ENCODE assay signal across 1 cellular context in the genomic region with DNA sequence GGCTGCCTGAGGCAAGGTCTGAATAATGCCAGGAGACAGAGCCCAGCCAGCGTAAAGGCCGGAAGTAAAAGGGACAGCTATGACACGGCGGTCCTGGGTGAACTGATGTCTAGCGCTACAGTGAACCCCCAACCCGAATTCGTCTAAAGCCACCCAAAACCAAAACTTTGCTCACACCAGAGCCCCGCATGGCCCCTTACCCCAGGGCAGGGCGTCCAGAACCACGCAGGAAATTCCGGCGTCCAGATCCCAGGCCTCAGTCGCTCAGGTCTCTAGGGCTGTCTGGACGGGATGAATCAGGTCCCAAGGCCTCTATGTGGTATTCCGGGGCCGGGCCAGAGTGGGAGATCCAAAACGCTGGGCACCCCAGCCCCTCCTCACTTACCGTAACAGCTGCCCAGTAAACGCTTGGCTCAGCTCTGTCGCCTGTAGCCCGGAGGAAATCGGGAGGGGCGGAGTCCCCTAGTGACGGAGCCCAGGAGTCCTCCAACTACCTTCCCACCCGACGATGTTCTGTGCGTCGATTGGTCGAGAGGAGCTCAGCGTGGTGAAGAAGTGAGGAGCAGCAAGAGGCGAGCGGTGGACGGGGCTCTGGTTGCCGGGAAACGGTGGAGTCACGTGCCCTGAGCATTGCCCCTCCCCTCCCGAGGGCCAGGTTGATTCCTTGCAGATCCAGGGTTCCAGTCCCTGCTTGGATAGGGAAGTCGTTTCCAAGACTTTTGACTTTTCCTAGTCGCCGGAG.
TF ChIP-seq lines count a peak whose summit lies in the region.

A gene with protein sequence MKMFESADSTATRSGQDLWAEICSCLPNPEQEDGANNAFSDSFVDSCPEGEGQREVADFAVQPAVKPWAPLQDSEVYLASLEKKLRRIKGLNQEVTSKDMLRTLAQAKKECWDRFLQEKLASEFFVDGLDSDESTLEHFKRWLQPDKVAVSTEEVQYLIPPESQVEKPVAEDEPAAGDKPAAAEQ (minus strand): TSS at position 452 of the 742 bp plus-strand sequence. CDS start 2,027 bp downstream, outside the sequence.

TF ChIP-seq in K562, 482 proteins besides CTCF, POLR2A, EP300 and RAD21 (continued from another document and continues in another):
- TF ChIP-seq, protein P1, sequence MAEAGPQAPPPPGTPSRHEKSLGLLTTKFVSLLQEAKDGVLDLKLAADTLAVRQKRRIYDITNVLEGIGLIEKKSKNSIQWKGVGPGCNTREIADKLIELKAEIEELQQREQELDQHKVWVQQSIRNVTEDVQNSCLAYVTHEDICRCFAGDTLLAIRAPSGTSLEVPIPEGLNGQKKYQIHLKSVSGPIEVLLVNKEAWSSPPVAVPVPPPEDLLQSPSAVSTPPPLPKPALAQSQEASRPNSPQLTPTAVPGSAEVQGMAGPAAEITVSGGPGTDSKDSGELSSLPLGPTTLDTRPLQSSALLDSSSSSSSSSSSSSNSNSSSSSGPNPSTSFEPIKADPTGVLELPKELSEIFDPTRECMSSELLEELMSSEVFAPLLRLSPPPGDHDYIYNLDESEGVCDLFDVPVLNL (CRISPR knock-in tag; IDR thresholded peaks at IDR 0.05; ENCODE audit: low read depth), result no peak
- no peak for TF ChIP-seq PURB (CRISPR knock-in tag; IDR thresholded peaks at IDR 0.05; ENCODE audit: low read depth)
- TF ChIP-seq, protein P2, sequence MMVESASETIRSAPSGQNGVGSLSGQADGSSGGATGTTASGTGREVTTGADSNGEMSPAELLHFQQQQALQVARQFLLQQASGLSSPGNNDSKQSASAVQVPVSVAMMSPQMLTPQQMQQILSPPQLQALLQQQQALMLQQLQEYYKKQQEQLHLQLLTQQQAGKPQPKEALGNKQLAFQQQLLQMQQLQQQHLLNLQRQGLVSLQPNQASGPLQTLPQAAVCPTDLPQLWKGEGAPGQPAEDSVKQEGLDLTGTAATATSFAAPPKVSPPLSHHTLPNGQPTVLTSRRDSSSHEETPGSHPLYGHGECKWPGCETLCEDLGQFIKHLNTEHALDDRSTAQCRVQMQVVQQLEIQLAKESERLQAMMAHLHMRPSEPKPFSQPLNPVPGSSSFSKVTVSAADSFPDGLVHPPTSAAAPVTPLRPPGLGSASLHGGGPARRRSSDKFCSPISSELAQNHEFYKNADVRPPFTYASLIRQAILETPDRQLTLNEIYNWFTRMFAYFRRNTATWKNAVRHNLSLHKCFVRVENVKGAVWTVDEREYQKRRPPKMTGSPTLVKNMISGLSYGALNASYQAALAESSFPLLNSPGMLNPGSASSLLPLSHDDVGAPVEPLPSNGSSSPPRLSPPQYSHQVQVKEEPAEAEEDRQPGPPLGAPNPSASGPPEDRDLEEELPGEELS (CRISPR knock-in tag; IDR thresholded peaks at IDR 0.05; ENCODE audit: borderline replicate concordance), result no peak
- TF ChIP-seq CCAR2 (IDR thresholded peaks at IDR 0.05; ENCODE audit: low read depth, low read length), result no peak
- TF ChIP-seq MYBL2 (IDR thresholded peaks at IDR 0.05; ENCODE audit: low read depth), result no peak
- TF ChIP-seq MYBL2 (CRISPR knock-in tag; IDR thresholded peaks at IDR 0.05; ENCODE audit: borderline replicate concordance), result no peak
- TF ChIP-seq TOE1 (IDR thresholded peaks at IDR 0.05; ENCODE audit: borderline replicate concordance), result peak; percentile 98
- no peak for TF ChIP-seq TOE1 (CRISPR knock-in tag; IDR thresholded peaks at IDR 0.05; ENCODE audit: borderline replicate concordance, low read depth)
- no peak for TF ChIP-seq FOXO4 (CRISPR knock-in tag; IDR thresholded peaks at IDR 0.05)
- no peak for TF ChIP-seq TSC22D4 (tag; IDR thresholded peaks at IDR 0.05)
- TF ChIP-seq, protein P3, sequence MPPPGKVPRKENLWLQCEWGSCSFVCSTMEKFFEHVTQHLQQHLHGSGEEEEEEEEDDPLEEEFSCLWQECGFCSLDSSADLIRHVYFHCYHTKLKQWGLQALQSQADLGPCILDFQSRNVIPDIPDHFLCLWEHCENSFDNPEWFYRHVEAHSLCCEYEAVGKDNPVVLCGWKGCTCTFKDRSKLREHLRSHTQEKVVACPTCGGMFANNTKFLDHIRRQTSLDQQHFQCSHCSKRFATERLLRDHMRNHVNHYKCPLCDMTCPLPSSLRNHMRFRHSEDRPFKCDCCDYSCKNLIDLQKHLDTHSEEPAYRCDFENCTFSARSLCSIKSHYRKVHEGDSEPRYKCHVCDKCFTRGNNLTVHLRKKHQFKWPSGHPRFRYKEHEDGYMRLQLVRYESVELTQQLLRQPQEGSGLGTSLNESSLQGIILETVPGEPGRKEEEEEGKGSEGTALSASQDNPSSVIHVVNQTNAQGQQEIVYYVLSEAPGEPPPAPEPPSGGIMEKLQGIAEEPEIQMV (tag; conservative IDR thresholded peaks at IDR 0.05; ENCODE audit: low read depth), result no peak
- no peak for TF ChIP-seq MECOM (CRISPR knock-in tag; IDR thresholded peaks at IDR 0.05)
- TF ChIP-seq ZNF57 (CRISPR knock-in tag; IDR thresholded peaks at IDR 0.05), result no peak
- no peak for TF ChIP-seq EGR1 (conservative IDR thresholded peaks at IDR 0.05)
- TF ChIP-seq, protein P4, sequence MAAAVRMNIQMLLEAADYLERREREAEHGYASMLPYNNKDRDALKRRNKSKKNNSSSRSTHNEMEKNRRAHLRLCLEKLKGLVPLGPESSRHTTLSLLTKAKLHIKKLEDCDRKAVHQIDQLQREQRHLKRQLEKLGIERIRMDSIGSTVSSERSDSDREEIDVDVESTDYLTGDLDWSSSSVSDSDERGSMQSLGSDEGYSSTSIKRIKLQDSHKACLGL (CRISPR knock-in tag; IDR thresholded peaks at IDR 0.05; ENCODE audit: borderline replicate concordance, poor library complexity, severe bottlenecking), result no peak
- TF ChIP-seq ZNF140 (CRISPR knock-in tag; IDR thresholded peaks at IDR 0.05), result no peak
- no peak for TF ChIP-seq XRCC3 (IDR thresholded peaks at IDR 0.05)
- TF ChIP-seq ZNF398 (CRISPR knock-in tag; IDR thresholded peaks at IDR 0.05), result no peak
- TF ChIP-seq NBN (IDR thresholded peaks at IDR 0.05; ENCODE audit: low read depth), result 0 out of 2 replicates have a peak, but pooled peaks have one; percentile 17
- TF ChIP-seq RBFOX2 (IDR thresholded peaks at IDR 0.05; ENCODE audit: low read depth, low read length), result peak; percentile 90
- TF ChIP-seq MLLT1 (IDR thresholded peaks at IDR 0.05), result no peak; a peak in 1 of 4 replicates
- TF ChIP-seq ZNF785 (CRISPR knock-in tag; IDR thresholded peaks at IDR 0.05), result no peak
- no peak for TF ChIP-seq ZNF76 (CRISPR knock-in tag; IDR thresholded peaks at IDR 0.05; ENCODE audit: borderline replicate concordance)
- TF ChIP-seq CBFB (CRISPR knock-in tag; IDR thresholded peaks at IDR 0.05), result no peak
- TF ChIP-seq KAT7 (CRISPR knock-in tag; IDR thresholded peaks at IDR 0.05; ENCODE audit: borderline replicate concordance), result no peak
- TF ChIP-seq HNRNPH1 (optimal IDR thresholded peaks at IDR 0.05; ENCODE audit: low read depth, low read length), result no peak
- TF ChIP-seq ZNF699 (CRISPR knock-in tag; IDR thresholded peaks at IDR 0.05; ENCODE audit: insufficient replicate concordance), result no peak
- no peak for TF ChIP-seq ASH1L (IDR thresholded peaks at IDR 0.05; ENCODE audit: borderline replicate concordance, low read depth, partially characterized antibody)
- TF ChIP-seq, protein P5, sequence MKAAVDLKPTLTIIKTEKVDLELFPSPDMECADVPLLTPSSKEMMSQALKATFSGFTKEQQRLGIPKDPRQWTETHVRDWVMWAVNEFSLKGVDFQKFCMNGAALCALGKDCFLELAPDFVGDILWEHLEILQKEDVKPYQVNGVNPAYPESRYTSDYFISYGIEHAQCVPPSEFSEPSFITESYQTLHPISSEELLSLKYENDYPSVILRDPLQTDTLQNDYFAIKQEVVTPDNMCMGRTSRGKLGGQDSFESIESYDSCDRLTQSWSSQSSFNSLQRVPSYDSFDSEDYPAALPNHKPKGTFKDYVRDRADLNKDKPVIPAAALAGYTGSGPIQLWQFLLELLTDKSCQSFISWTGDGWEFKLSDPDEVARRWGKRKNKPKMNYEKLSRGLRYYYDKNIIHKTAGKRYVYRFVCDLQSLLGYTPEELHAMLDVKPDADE (conservative IDR thresholded peaks at IDR 0.05; ENCODE audit: control insufficient read depth, low read depth, low read length), result no peak; the same call in 1 of the 2 replicates
- TF ChIP-seq, protein P6, sequence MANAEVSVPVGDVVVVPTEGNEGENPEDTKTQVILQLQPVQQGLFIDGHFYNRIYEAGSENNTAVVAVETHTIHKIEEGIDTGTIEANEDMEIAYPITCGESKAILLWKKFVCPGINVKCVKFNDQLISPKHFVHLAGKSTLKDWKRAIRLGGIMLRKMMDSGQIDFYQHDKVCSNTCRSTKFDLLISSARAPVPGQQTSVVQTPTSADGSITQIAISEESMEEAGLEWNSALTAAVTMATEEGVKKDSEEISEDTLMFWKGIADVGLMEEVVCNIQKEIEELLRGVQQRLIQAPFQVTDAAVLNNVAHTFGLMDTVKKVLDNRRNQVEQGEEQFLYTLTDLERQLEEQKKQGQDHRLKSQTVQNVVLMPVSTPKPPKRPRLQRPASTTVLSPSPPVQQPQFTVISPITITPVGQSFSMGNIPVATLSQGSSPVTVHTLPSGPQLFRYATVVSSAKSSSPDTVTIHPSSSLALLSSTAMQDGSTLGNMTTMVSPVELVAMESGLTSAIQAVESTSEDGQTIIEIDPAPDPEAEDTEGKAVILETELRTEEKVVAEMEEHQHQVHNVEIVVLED (CRISPR knock-in tag; IDR thresholded peaks at IDR 0.05), result no peak
- no peak for TF ChIP-seq ZNF77 (CRISPR knock-in tag; IDR thresholded peaks at IDR 0.05)
- no peak for TF ChIP-seq WHSC1 (IDR thresholded peaks at IDR 0.05; ENCODE audit: low read length)
- TF ChIP-seq MTF1 (CRISPR knock-in tag; IDR thresholded peaks at IDR 0.05; ENCODE audit: borderline replicate concordance), result no peak
- no peak for TF ChIP-seq IRF9 (tag; IDR thresholded peaks at IDR 0.05)
- no peak for TF ChIP-seq DDX20 (tag; IDR thresholded peaks at IDR 0.05; ENCODE audit: low read depth)
- no peak for TF ChIP-seq ZKSCAN1 (IDR thresholded peaks at IDR 0.05; ENCODE audit: low read depth, low read length)
- TF ChIP-seq SRF (CRISPR knock-in tag; IDR thresholded peaks at IDR 0.05), result no peak
- no peak for TF ChIP-seq ZBTB12 (CRISPR knock-in tag; IDR thresholded peaks at IDR 0.05)
- TF ChIP-seq, protein P7, sequence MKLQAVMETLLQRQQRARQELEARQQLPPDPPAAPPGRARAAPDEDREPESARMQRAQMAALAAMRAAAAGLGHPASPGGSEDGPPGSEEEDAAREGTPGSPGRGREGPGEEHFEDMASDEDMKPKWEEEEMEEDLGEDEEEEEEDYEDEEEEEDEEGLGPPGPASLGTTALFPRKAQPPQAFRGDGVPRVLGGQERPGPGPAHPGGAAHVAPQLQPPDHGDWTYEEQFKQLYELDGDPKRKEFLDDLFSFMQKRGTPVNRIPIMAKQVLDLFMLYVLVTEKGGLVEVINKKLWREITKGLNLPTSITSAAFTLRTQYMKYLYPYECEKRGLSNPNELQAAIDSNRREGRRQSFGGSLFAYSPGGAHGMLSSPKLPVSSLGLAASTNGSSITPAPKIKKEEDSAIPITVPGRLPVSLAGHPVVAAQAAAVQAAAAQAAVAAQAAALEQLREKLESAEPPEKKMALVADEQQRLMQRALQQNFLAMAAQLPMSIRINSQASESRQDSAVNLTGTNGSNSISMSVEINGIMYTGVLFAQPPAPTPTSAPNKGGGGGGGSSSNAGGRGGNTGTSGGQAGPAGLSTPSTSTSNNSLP (IDR thresholded peaks at IDR 0.05; ENCODE audit: borderline replicate concordance, low read depth, low read length), result no peak
